Comparison of ENCODE assay signal across 2 cellular contexts in genomic region chr15:32767236-32767635, GRCh38.
A peak's percentile ranks its signal among the peaks of the same experiment; 100 is the strongest.
TF ChIP-seq lines count a peak whose summit lies in the region.

No MANE protein-coding gene starts in this region.

TF ChIP-seq in HepG2, 621 proteins besides CTCF, POLR2A, EP300 and RAD21:
- 0 out of 2 replicates have a peak, but pooled peaks have one; percentile 25 for TF ChIP-seq HMG20A (CRISPR knock-in tag; IDR thresholded peaks at IDR 0.05; ENCODE audit: borderline replicate concordance)
- no peak for TF ChIP-seq ZNF558 (CRISPR knock-in tag; IDR thresholded peaks at IDR 0.05; ENCODE audit: borderline replicate concordance)
- peak; percentile 69 for TF ChIP-seq HNF4A (CRISPR knock-in tag; IDR thresholded peaks at IDR 0.05)
- peak; percentile 64; the same call in 1 of the 2 replicates for TF ChIP-seq AHDC1 (CRISPR knock-in tag; IDR thresholded peaks at IDR 0.05; ENCODE audit: borderline replicate concordance)
- TF ChIP-seq FOSL2 (CRISPR knock-in tag; IDR thresholded peaks at IDR 0.05) = 0 out of 2 replicates have a peak, but pooled peaks have one; percentile 21
- TF ChIP-seq, protein P1, sequence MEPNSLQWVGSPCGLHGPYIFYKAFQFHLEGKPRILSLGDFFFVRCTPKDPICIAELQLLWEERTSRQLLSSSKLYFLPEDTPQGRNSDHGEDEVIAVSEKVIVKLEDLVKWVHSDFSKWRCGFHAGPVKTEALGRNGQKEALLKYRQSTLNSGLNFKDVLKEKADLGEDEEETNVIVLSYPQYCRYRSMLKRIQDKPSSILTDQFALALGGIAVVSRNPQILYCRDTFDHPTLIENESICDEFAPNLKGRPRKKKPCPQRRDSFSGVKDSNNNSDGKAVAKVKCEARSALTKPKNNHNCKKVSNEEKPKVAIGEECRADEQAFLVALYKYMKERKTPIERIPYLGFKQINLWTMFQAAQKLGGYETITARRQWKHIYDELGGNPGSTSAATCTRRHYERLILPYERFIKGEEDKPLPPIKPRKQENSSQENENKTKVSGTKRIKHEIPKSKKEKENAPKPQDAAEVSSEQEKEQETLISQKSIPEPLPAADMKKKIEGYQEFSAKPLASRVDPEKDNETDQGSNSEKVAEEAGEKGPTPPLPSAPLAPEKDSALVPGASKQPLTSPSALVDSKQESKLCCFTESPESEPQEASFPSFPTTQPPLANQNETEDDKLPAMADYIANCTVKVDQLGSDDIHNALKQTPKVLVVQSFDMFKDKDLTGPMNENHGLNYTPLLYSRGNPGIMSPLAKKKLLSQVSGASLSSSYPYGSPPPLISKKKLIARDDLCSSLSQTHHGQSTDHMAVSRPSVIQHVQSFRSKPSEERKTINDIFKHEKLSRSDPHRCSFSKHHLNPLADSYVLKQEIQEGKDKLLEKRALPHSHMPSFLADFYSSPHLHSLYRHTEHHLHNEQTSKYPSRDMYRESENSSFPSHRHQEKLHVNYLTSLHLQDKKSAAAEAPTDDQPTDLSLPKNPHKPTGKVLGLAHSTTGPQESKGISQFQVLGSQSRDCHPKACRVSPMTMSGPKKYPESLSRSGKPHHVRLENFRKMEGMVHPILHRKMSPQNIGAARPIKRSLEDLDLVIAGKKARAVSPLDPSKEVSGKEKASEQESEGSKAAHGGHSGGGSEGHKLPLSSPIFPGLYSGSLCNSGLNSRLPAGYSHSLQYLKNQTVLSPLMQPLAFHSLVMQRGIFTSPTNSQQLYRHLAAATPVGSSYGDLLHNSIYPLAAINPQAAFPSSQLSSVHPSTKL (CRISPR knock-in tag; IDR thresholded peaks at IDR 0.05) = peak; percentile 26; the same call in 1 of the 2 replicates

TF ChIP-seq in IMR-90, 13 proteins besides CTCF, POLR2A, EP300 and RAD21:
- TF ChIP-seq RCOR1 (IDR thresholded peaks at IDR 0.05; ENCODE audit: insufficient replicate concordance, low read length) (no peak), SMC3 (IDR thresholded peaks at IDR 0.05; ENCODE audit: low read depth, low read length) (no peak), CHD1 (IDR thresholded peaks at IDR 0.05; ENCODE audit: low read depth, low read length) (no peak), USF2 (IDR thresholded peaks at IDR 0.05; ENCODE audit: low read depth, low read length) (no peak), CEBPB (IDR thresholded peaks at IDR 0.05; ENCODE audit: low read depth, low read length) (no peak), FOS (IDR thresholded peaks at IDR 0.05; ENCODE audit: low read depth, low read length) (no peak), BHLHE40 (IDR thresholded peaks at IDR 0.05; ENCODE audit: low read depth, low read length) (no peak), MAFK (IDR thresholded peaks at IDR 0.05; ENCODE audit: low read depth, low read length) (no peak), MXI1 (IDR thresholded peaks at IDR 0.05; ENCODE audit: borderline replicate concordance, low read depth, low read length) (no peak), ELK1 (IDR thresholded peaks at IDR 0.05; ENCODE audit: borderline replicate concordance, low read depth, low read length) (no peak), RFX5 (IDR thresholded peaks at IDR 0.05; ENCODE audit: low read depth, low read length) (no peak), MAZ (IDR thresholded peaks at IDR 0.05; ENCODE audit: borderline replicate concordance, low read depth, low read length) (no peak), NFE2L2 (IDR thresholded peaks at IDR 0.05; ENCODE audit: low read depth, low read length) (no peak)
